In genomic region chr7:2607122-2607912, GRCh38 we compare ENCODE assay signal across 9 cellular contexts. TPM values are rescaled to one million over a fixed set of nuclear protein-coding genes. Genes with fewer than 3 reads are reported as not detected.
A peak's percentile ranks its signal among the peaks of the same experiment; 100 is the strongest.
DNase-seq lines count a peak whose midpoint lies in the region; ATAC-seq and TF ChIP-seq lines count a peak whose summit lies in the region.
"Had no signal": no experiment of that assay in that cellular context is flagged by ENCODE, and none has a peak within 500 bp of the region (broad histone marks: within the 10 kb centered on the region; RNA-seq: fewer than 3 reads in every experiment).

No MANE protein-coding gene starts in this region.

- H3K4me3 Mint-ChIP-seq in brain: no peak overlapping the region

- no peaks in the 10 kb centered on the region for H3K9me3 Mint-ChIP-seq in brain

- ATAC-seq in psoas muscle (peak; percentile 36 to 71 (median 62)), GM19452 (IDR thresholded peaks at IDR 0.05; ENCODE audit: unreplicated experiment) (no peak), HG03521 (IDR thresholded peaks at IDR 0.05; ENCODE audit: unreplicated experiment) (no peak), HG03571 (IDR thresholded peaks at IDR 0.05; ENCODE audit: unreplicated experiment) (no peak)

- intact Hi-C loops in psoas muscle (cut with DNase I): no loop called here

- TF ChIP-seq CTCF in brain (conservative IDR thresholded peaks at IDR 0.05) (no peak), right atrium auricular region (IDR thresholded peaks at IDR 0.05) (no peak), psoas muscle (IDR thresholded peaks at IDR 0.05) (no peak)

- peak overlapping the region; percentile 72 to 80 for H3K27ac ChIP-seq in right atrium auricular region
- H3K27ac ChIP-seq in psoas muscle: peak overlapping the region; percentile 68

- H3K4me3 ChIP-seq in right atrium auricular region (peak overlapping the region in 1 of 2 donors; percentile 6), psoas muscle (no peak overlapping the region)

- DNase-seq in EH (ENCODE audit: low read depth) (peak; percentile 53), right atrium auricular region (ENCODE audit: low spot score) (peak; percentile 87), psoas muscle (peak; percentile 76 to 84), OCI-M2 (lab: John Stamatoyannopoulos, UW; ENCODE audit: unreplicated experiment) (no peak)
- DNase-seq: NCI-H1417 treated with DMSO at 0.1 percent for 48 hours had no signal

- H3K27me3 Mint-ChIP-seq in brain: no peaks in the 10 kb centered on the region

- H3K27ac Mint-ChIP-seq in brain: peak overlapping the region in 4 of 5 experiments; percentile 19 to 78 (median 68)

- H3K36me3 ChIP-seq in right atrium auricular region (no peaks in the 10 kb centered on the region), psoas muscle (ENCODE audit: insufficient read depth in 1 of 2, low read depth in 1 of 2) (no peaks in the 10 kb centered on the region)

- 49 to 53% (median 49%) methylated on average over 26 of the region's 26 CpGs for WGBS in psoas muscle, 3 donors

- peaks cover 0 to 39% of the 10 kb centered on the region in 2 donors for H3K4me1 ChIP-seq in right atrium auricular region
- H3K4me1 ChIP-seq in psoas muscle: no peaks in the 10 kb centered on the region

- H3K27me3 ChIP-seq in right atrium auricular region (no peaks in the 10 kb centered on the region), psoas muscle (ENCODE audit: insufficient read depth in 3 of 3, low read length in 2 of 3) (no peaks in the 10 kb centered on the region)

- no peaks in the 10 kb centered on the region for H3K9me3 ChIP-seq in right atrium auricular region
- H3K9me3 ChIP-seq in psoas muscle: no peaks in the 10 kb centered on the region

- H3K36me3 Mint-ChIP-seq in brain: no peaks in the 10 kb centered on the region

- H3K4me1 Mint-ChIP-seq in brain: peaks cover 50% of the 10 kb centered on the region

RNA-seq across cellular contexts. Expression of gene TTYH3, which starts 24.5 kb away (rescaled TPM):
- 48.7 TPM for polyA plus RNA-seq in brain (ENCODE audit: insufficient read depth, low read depth, low replicate concordance)
- total RNA-seq in right atrium auricular region: 10 to 100 TPM in 1 of 2 donors, 1 to 10 TPM in 1; 7.0 to 11.1 TPM
- total RNA-seq in psoas muscle: 10 to 100 TPM in 1 of 4 donors, 1 to 10 TPM in 3; 6.5 to 11.3 (median 7.1) TPM
- polyA plus RNA-seq in psoas muscle: 1 to 10 TPM; 1.3 to 2.4 (median 1.9) TPM

RNA-seq across cellular contexts. Expression of gene IQCE, which starts 48.5 kb away (rescaled TPM):
- 18.0 TPM for polyA plus RNA-seq in brain (ENCODE audit: insufficient read depth, low read depth, low replicate concordance)
- total RNA-seq in right atrium auricular region: 1 to 10 TPM; 6.6 to 9.1 TPM
- 1 to 10 TPM; 5.6 to 8.5 (median 7.1) TPM for total RNA-seq in psoas muscle
- polyA plus RNA-seq in psoas muscle: 1 to 10 TPM; 2.4 to 9.6 (median 6.5) TPM

RNA-seq across cellular contexts. Expression of gene BRAT1, which starts 52.0 kb away (rescaled TPM):
- polyA plus RNA-seq in brain (ENCODE audit: insufficient read depth, low read depth, low replicate concordance) (49.3 TPM), psoas muscle (10 to 100 TPM; 13.2 to 14.8 (median 14.4) TPM)
- total RNA-seq in right atrium auricular region (10 to 100 TPM; 20.9 to 24.6 TPM), psoas muscle (10 to 100 TPM; 11.9 to 14.3 (median 12.5) TPM)

Comparison
In these comparisons a context has a peak if more than half of its experiments do, and no peak if none do; other contexts are left out.
1. ATAC-seq: peak in psoas muscle (4 of 4); none in GM19452 (single experiment), HG03521 (single experiment) and HG03571 (single experiment).